29 cellular contexts compared by ENCODE assay signal in genomic region chr1:12584900-12585525, GRCh38. TPM values are rescaled to one million over a fixed set of nuclear protein-coding genes. Genes with fewer than 3 reads are reported as not detected.
DNase-seq lines count a peak whose midpoint lies in the region; ATAC-seq, FAIRE-seq and TF ChIP-seq lines count a peak whose summit lies in the region.
"Had no signal": no experiment of that assay in that cellular context is flagged by ENCODE, and none has a peak within 500 bp of the region (broad histone marks: within the 10 kb centered on the region; RNA-seq: fewer than 3 reads in every experiment).

No MANE protein-coding gene starts in this region.

- H3K4me3 ChIP-seq in DND-41 (ENCODE audit: low read depth in 1 of 2, low read length in 2 of 2) = no peak overlapping the region
- H3K4me3 ChIP-seq in K562 = no peak overlapping the region
- H3K4me3 ChIP-seq in mesenchymal stem cell (ENCODE audit: insufficient read depth in 1 of 2, low read depth in 1 of 2, low read length in 2 of 2) = no peak overlapping the region
- no peak overlapping the region for H3K4me3 ChIP-seq in subcutaneous abdominal adipose tissue (ENCODE audit: low read depth in 1 of 5, low read length in 5 of 5)
- no peak overlapping the region for H3K4me3 ChIP-seq in small intestine (ENCODE audit: low read depth in 1 of 2, low read length in 2 of 2)
- H3K4me3 ChIP-seq: BLaER1, GM23338, HAP-1, MG63, SJCRH30 had no signal

- no peak overlapping the region for H2BK15ac ChIP-seq in mesenchymal stem cell (ENCODE audit: low read depth, poor library complexity, severe bottlenecking)

- ATAC-seq in DND-41 (ENCODE audit: insufficient read depth, low read depth) = no peak
- no peak for ATAC-seq in K562
- ATAC-seq in HG02610 (IDR thresholded peaks at IDR 0.05; ENCODE audit: unreplicated experiment) = no peak
- ATAC-seq: GM23338, PC-3, Right ventricle myocardium inferior had no signal

- no peak overlapping the region for H2BK5ac ChIP-seq in mesenchymal stem cell (ENCODE audit: low read depth, low read length, poor library complexity, severe bottlenecking)

- H4K8ac ChIP-seq in mesenchymal stem cell (ENCODE audit: low read length) = no peak overlapping the region

- no peak for TF ChIP-seq RAD21 in K562 (CRISPR knock-in tag; conservative IDR thresholded peaks at IDR 0.05 in 1 of 2, IDR thresholded peaks at IDR 0.05 in 1 of 2)

- no peaks in the 10 kb centered on the region for H3K27me3 ChIP-seq in DND-41 (ENCODE audit: insufficient read depth, low read length, poor library complexity)
- no peaks in the 10 kb centered on the region for H3K27me3 ChIP-seq in K562 (ENCODE audit: control insufficient read depth in 2 of 2, insufficient read depth in 2 of 2, low read length in 2 of 2)
- peaks cover 0 to 10% of the 10 kb centered on the region in 2 experiments for H3K27me3 ChIP-seq in mesenchymal stem cell (ENCODE audit: control insufficient read depth in 1 of 2, insufficient read depth in 1 of 2, low read length in 2 of 2)
- no peaks in the 10 kb centered on the region for H3K27me3 ChIP-seq in subcutaneous abdominal adipose tissue (ENCODE audit: control insufficient read depth in 5 of 5, insufficient read depth in 4 of 5, low read length in 5 of 5)
- H3K27me3 ChIP-seq in small intestine (ENCODE audit: control insufficient read depth in 2 of 2, insufficient read depth in 2 of 2, low read length in 2 of 2) = no peaks in the 10 kb centered on the region
- H3K27me3 ChIP-seq: BLaER1, MG63, SJCRH30 had no signal

- H3K4me2 ChIP-seq in DND-41 (ENCODE audit: insufficient read depth, low read length) = no peak overlapping the region
- no peak overlapping the region for H3K4me2 ChIP-seq in K562 (ENCODE audit: insufficient read depth, low read length)
- H3K4me2 ChIP-seq in mesenchymal stem cell (ENCODE audit: low read length, poor library complexity, severe bottlenecking) = no peak overlapping the region
- H3K4me2 ChIP-seq: BLaER1, GM23338 had no signal

- H2AFZ ChIP-seq in DND-41 (ENCODE audit: low read depth, low read length) = no peak overlapping the region
- H2AFZ ChIP-seq in K562 (ENCODE audit: low read depth, low read length) = no peak overlapping the region
- no peak overlapping the region for H2AFZ ChIP-seq in mesenchymal stem cell (ENCODE audit: low read depth, low read length)
- H2AFZ ChIP-seq: GM23338 had no signal

- no peaks in the 10 kb centered on the region for H3K9me1 ChIP-seq in K562 (ENCODE audit: control insufficient read depth, insufficient read depth, low read length)

- TF ChIP-seq CTCF in DND-41 (IDR thresholded peaks at IDR 0.05; ENCODE audit: borderline replicate concordance, extremely low read depth, low read length, poor library complexity, severe bottlenecking) (no peak), K562 (IDR thresholded peaks at IDR 0.05 in 2 of 3, conservative IDR thresholded peaks at IDR 0.05 in 1 of 3; ENCODE audit: insufficient read depth in 2 of 3, low read depth in 1 of 3, low read length in 3 of 3) (no peak)

- TF ChIP-seq EP300 in K562 (IDR thresholded peaks at IDR 0.05; ENCODE audit: low read length) = no peak

- H2BK120ac ChIP-seq in mesenchymal stem cell (ENCODE audit: low read depth, low read length) = no peak overlapping the region

- H2BK12ac ChIP-seq in mesenchymal stem cell (ENCODE audit: low read length in 2 of 2) = no peak overlapping the region

- H4K91ac ChIP-seq in mesenchymal stem cell (ENCODE audit: low read length) = peak overlapping the region; percentile 18

- 71% methylated on average over 4 of the region's 6 CpGs for WGBS in K562 (ENCODE audit: insufficient coverage, low coverage, missing lambda C conversion rate)
- over 99% methylated on average over 3 of the region's 6 CpGs for WGBS in mesenchymal stem cell
- WGBS in small intestine, 3 donors = 76 to 93% (median 76%) methylated on average over 5 to 6 of the region's 6 CpGs

- POLR2A ChIA-PET in K562 (lab: Yijun Ruan, JAX) = interaction anchor here (0.8 kb wide), 1 partner anchor 219 kb away, joined by 3 read pairs; no protein-coding TSS in a partner anchor

- intact Hi-C loops in K562 (cut with micrococcal nuclease) = no loop called here

- H3K4ac ChIP-seq in mesenchymal stem cell (ENCODE audit: low read depth in 1 of 2, low read length in 2 of 2) = no peak overlapping the region

- CTCF ChIA-PET in K562 (lab: Yijun Ruan, JAX; ENCODE audit: low intra/inter-chr PET ratio) = no interaction called here

- no peak overlapping the region for H3K14ac ChIP-seq in mesenchymal stem cell (ENCODE audit: low read length in 2 of 2)

- BruUV-seq in K562 (replicated peaks; lab: Mats Ljungman, UMichigan) = no TSS peak

- peaks cover 13% of the 10 kb centered on the region for H4K20me1 ChIP-seq in DND-41 (ENCODE audit: insufficient read depth, low read length)
- no peaks in the 10 kb centered on the region; the same call in 1 of the 2 replicates for H4K20me1 ChIP-seq in K562 (replicated peaks; ENCODE audit: control insufficient read depth, insufficient read depth, low read length)
- H4K20me1 ChIP-seq: BLaER1 had no signal

- H3K9me3 ChIP-seq in DND-41 (ENCODE audit: insufficient read depth, low read length, severe bottlenecking) = no peaks in the 10 kb centered on the region
- no peaks in the 10 kb centered on the region for H3K9me3 ChIP-seq in K562 (replicated peaks; ENCODE audit: control insufficient read depth, insufficient read depth, low read depth, low read length)
- no peaks in the 10 kb centered on the region for H3K9me3 ChIP-seq in mesenchymal stem cell (ENCODE audit: control insufficient read depth, low read length)
- H3K9me3 ChIP-seq in subcutaneous abdominal adipose tissue (ENCODE audit: control insufficient read depth in 5 of 5, low read length in 5 of 5) = no peaks in the 10 kb centered on the region
- no peaks in the 10 kb centered on the region for H3K9me3 ChIP-seq in small intestine (ENCODE audit: control insufficient read depth, low read depth)
- H3K9me3 ChIP-seq: BLaER1, HAP-1, MG63, SJCRH30 had no signal

- in situ Hi-C loops in K562 (cut with MboI) = no loop called here

- FAIRE-seq in K562 (lab: Jason Lieb, UNC) (peak; percentile 79), small intestine (lab: Jason Lieb, UNC) (no peak)
- FAIRE-seq: D721Med, GM18507 had no signal

- no peak overlapping the region for H3K23ac ChIP-seq in mesenchymal stem cell (ENCODE audit: low read length in 2 of 2)

- H3K18ac ChIP-seq in mesenchymal stem cell (ENCODE audit: low read depth in 1 of 2, low read length in 2 of 2) = no peak overlapping the region

- H3K79me2 ChIP-seq in DND-41 (ENCODE audit: insufficient read depth, low read length) (peaks cover 40% of the 10 kb centered on the region), K562 (ENCODE audit: control insufficient read depth, insufficient read depth, low read length) (peaks cover 60% of the 10 kb centered on the region)

- H3K4me1 ChIP-seq in DND-41 (ENCODE audit: insufficient read depth, low read length) (no peaks in the 10 kb centered on the region), K562 (replicated peaks in 1 of 2; ENCODE audit: control insufficient read depth in 2 of 2, insufficient read depth in 2 of 2, low read length in 2 of 2) (peaks cover 4 to 7% of the 10 kb centered on the region in 2 experiments; a peak in 4 of 5 replicates), mesenchymal stem cell (ENCODE audit: control insufficient read depth, insufficient read depth, low read depth, low read length) (peaks cover 5% of the 10 kb centered on the region), subcutaneous abdominal adipose tissue (ENCODE audit: control insufficient read depth in 5 of 5, insufficient read depth in 5 of 5, low read length in 5 of 5) (peaks cover 9 to 44% (median 37%) of the 10 kb centered on the region in 5 donors), small intestine (ENCODE audit: control insufficient read depth in 2 of 2, insufficient read depth in 1 of 2, low read depth in 1 of 2, low read length in 1 of 2) (no peaks in the 10 kb centered on the region)
- H3K4me1 ChIP-seq: HAP-1 had no signal

- H3K9ac ChIP-seq in DND-41 (ENCODE audit: low read depth, low read length) (no peak overlapping the region), K562 (ENCODE audit: insufficient read depth in 1 of 2, low read depth in 2 of 2, low read length in 2 of 2) (peak overlapping the region in 1 of 2 experiments; percentile 37; a peak in 1 of 4 replicates), mesenchymal stem cell (ENCODE audit: low read length) (no peak overlapping the region), subcutaneous abdominal adipose tissue (ENCODE audit: low read length in 5 of 5) (no peak overlapping the region)
- H3K9ac ChIP-seq: BLaER1 had no signal

- 0 out of 2 replicates have a peak, but pooled peaks have one; percentile 24 for TF ChIP-seq POLR2A in K562 (conservative IDR thresholded peaks at IDR 0.05)

- H3K27ac ChIP-seq in DND-41 (ENCODE audit: low read length) (0 out of 2 replicates have a peak overlapping the region, but pooled peaks have one; percentile 30), K562 (ENCODE audit: extremely low read depth, low read depth, low read length) (no peak overlapping the region), mesenchymal stem cell (ENCODE audit: low read length, poor library complexity, severe bottlenecking) (no peak overlapping the region), subcutaneous abdominal adipose tissue (ENCODE audit: low read depth, low read length) (peak overlapping the region; percentile 76), small intestine (ENCODE audit: low read depth in 1 of 2, low read length in 1 of 2) (no peak overlapping the region)
- H3K27ac ChIP-seq: BLaER1, SJCRH30 had no signal

- H2AK5ac ChIP-seq in mesenchymal stem cell (ENCODE audit: low read length, severe bottlenecking) = no peak overlapping the region

- H3K36me3 ChIP-seq in DND-41 (ENCODE audit: insufficient read depth, low read length) (peaks cover 33% of the 10 kb centered on the region), K562 (ENCODE audit: control insufficient read depth, insufficient read depth, low read length) (peaks cover 67% of the 10 kb centered on the region; the same call in 2 of the 3 replicates), mesenchymal stem cell (ENCODE audit: control insufficient read depth in 1 of 2, insufficient read depth in 2 of 2, low read depth in 1 of 2, low read length in 2 of 2) (peaks cover 0 to 5% of the 10 kb centered on the region in 2 experiments), subcutaneous abdominal adipose tissue (ENCODE audit: control insufficient read depth in 5 of 5, insufficient read depth in 5 of 5, low read length in 5 of 5) (peaks cover 3 to 64% (median 41%) of the 10 kb centered on the region in 5 donors), small intestine (ENCODE audit: control insufficient read depth in 2 of 2, insufficient read depth in 2 of 2, low read length in 2 of 2) (peaks cover 0 to 4% of the 10 kb centered on the region in 2 donors)
- H3K36me3 ChIP-seq: BLaER1, HAP-1, SJCRH30 had no signal

- DNase-seq in DND-41 (no peak), K562 (ENCODE audit: extremely low read depth in 1 of 4, low spot score in 3 of 4) (no peak), mesenchymal stem cell (no peak), small intestine (no peak), NCI-H1436 treated with DMSO at 0.1 percent for 48 hours (lab: John Stamatoyannopoulos, UW) (no peak)
- no peak for DNase-seq in activated effector memory CD4-positive, alpha-beta T cell treated with Interleukin-2 at 50 U/mL for 16 hours
- DNase-seq: CD4-positive, alpha-beta T cell; KG1; MG63; NCI-H1105 treated with DMSO at 0.1 percent for 48 hours; NCI-H2029; NCI-H446; NCI-H524 treated with DMSO at 0.1 percent for 48 hours; NCI-H774; PC-3 had no signal

- no peaks in the 10 kb centered on the region for H3K79me1 ChIP-seq in mesenchymal stem cell (replicated peaks; ENCODE audit: low read length, poor library complexity, severe bottlenecking)

RNA-seq across cellular contexts. Expression of gene DHRS3, which starts 33.0 kb away (rescaled TPM):
- total RNA-seq in K562 (2011; cell fraction: chromatin; rRNA removed; ENCODE audit: low replicate concordance) = 74.0 and 164 TPM in 2 replicates
- 181 and 211 TPM in 2 replicates for total RNA-seq in K562 (2011; cell fraction: nucleolus; rRNA removed)
- 160 and 179 TPM in 2 replicates for total RNA-seq in K562 (2011; cell fraction: nucleoplasm; rRNA removed)
- total RNA-seq in K562 (2014; rRNA removed) (62.3 and 67.3 TPM in 2 replicates), K562 (2014; rRNA removed; fragmentation: Illumina TruSeq; extraction: Trizol) (37.6 and 43.5 TPM in 2 replicates), K562 (2015; rRNA removed; fragmentation: Illumina TruSeq; extraction: Trizol) (58.7 and 60.6 TPM in 2 replicates), K562 (2021) (109 and 116 TPM in 2 replicates)
- polyA plus RNA-seq in K562 (2011; rRNA removed) (58.7 and 66.5 TPM in 2 replicates), K562 (2014; fragmentation: Illumina TruSeq; extraction: Trizol) (39.4 and 46.3 TPM in 2 replicates), K562 (2014; fragmentation: Nextera tagmentation; extraction: Ambion mirVana) (10 to 100 TPM; 21.0 to 80.0 TPM), K562 (2014; rRNA removed) (57.0 and 59.6 TPM in 2 replicates), small intestine (10 to 100 TPM; 56.0 to 87.0 (median 71.1) TPM)
- polyA plus RNA-seq in K562 (2011; cell fraction: cytosol; rRNA removed) = 72.1 and 104 TPM in 2 replicates
- 71.2 and 105 TPM in 2 replicates for polyA plus RNA-seq in K562 (2011; cell fraction: nucleus; rRNA removed)
- 35.6 and 41.5 TPM in 2 replicates for polyA plus RNA-seq in K562 (2012)
- 101 and 181 TPM in 2 replicates for polyA minus RNA-seq in K562 (2011; rRNA and poly(A)+ RNA removed)
- polyA minus RNA-seq in K562 (2011; cell fraction: cytosol; rRNA and poly(A)+ RNA removed) = 117 and 156 TPM in 2 replicates
- 40.9 and 42.4 TPM in 2 replicates for polyA minus RNA-seq in K562 (2011; cell fraction: nucleus; rRNA and poly(A)+ RNA removed)
- 0.30 TPM for polyA plus RNA-seq in mesenchymal stem cell (2013, experiment 1 of 2)
- 0.34 TPM for polyA plus RNA-seq in mesenchymal stem cell (2013, experiment 2 of 2)
- total RNA-seq: A172 had no signal

RNA-seq across cellular contexts. Expression of gene AADACL4, which starts 58.9 kb away (rescaled TPM):
- not detected in 2 replicates for total RNA-seq in K562 (2011; cell fraction: chromatin; rRNA removed; ENCODE audit: low replicate concordance)
- total RNA-seq in K562 (2011; cell fraction: nucleolus; rRNA removed) = not detected in 2 replicates
- total RNA-seq in K562 (2011; cell fraction: nucleoplasm; rRNA removed) = not detected in 2 replicates
- total RNA-seq in K562 (2014; rRNA removed) (not detected in 2 replicates), K562 (2014; rRNA removed; fragmentation: Illumina TruSeq; extraction: Trizol) (not detected in 2 replicates), K562 (2015; rRNA removed; fragmentation: Illumina TruSeq; extraction: Trizol) (not detected in 2 replicates), K562 (2021) (not detected in 2 replicates)
- polyA plus RNA-seq in K562 (2011; rRNA removed) (not detected in 2 replicates), K562 (2014; fragmentation: Illumina TruSeq; extraction: Trizol) (not detected in 2 replicates), K562 (2014; fragmentation: Nextera tagmentation; extraction: Ambion mirVana) (not detected), K562 (2014; rRNA removed) (not detected in 2 replicates), small intestine (not detected)
- polyA plus RNA-seq in K562 (2011; cell fraction: cytosol; rRNA removed) = not detected in 2 replicates
- not detected in 2 replicates for polyA plus RNA-seq in K562 (2011; cell fraction: nucleus; rRNA removed)
- not detected in 2 replicates for polyA plus RNA-seq in K562 (2012)
- polyA minus RNA-seq in K562 (2011; rRNA and poly(A)+ RNA removed) = not detected in 2 replicates
- not detected in 2 replicates for polyA minus RNA-seq in K562 (2011; cell fraction: cytosol; rRNA and poly(A)+ RNA removed)
- not detected in 2 replicates for polyA minus RNA-seq in K562 (2011; cell fraction: nucleus; rRNA and poly(A)+ RNA removed)
- not detected for polyA plus RNA-seq in mesenchymal stem cell (2013, experiment 1 of 2)
- polyA plus RNA-seq in mesenchymal stem cell (2013, experiment 2 of 2) = not detected
- total RNA-seq: A172; CD4-positive, alpha-beta T cell; Daoy; G401; GM23338; PC-3; Right ventricle myocardium inferior; RPMI7951; SJCRH30 had no signal
- polyA plus RNA-seq: AG04450, GM23338 had no signal

Comparison
In these comparisons a context has a peak if more than half of its experiments do, and no peak if none do; other contexts are left out.
1. H3K27ac ChIP-seq: peak in DND-41 (single experiment) and subcutaneous abdominal adipose tissue (single experiment); none in K562 (single experiment), mesenchymal stem cell (single experiment) and small intestine (0 of 2).